Comparison of ENCODE assay signal across 7 cellular contexts in genomic region chr3:143110371-143110770, GRCh38. TPM values are rescaled to one million over a fixed set of nuclear protein-coding genes. Genes with fewer than 3 reads are reported as not detected.
"Had no signal": no experiment of that assay in that cellular context is flagged by ENCODE, and none has a peak within 500 bp of the region (broad histone marks: within the 10 kb centered on the region; RNA-seq: fewer than 3 reads in every experiment).

No MANE protein-coding gene starts in this region.

- FAIRE-seq: HepG2, HTR-8/SVneo had no signal

- ATAC-seq: HepG2 had no signal

- H3K27ac ChIP-seq: HL-60 had no signal

- DNase-seq: IMR-90, KBM-7, KG1 had no signal

RNA-seq across cellular contexts. Expression of gene CHST2, which starts 9.2 kb away (rescaled TPM):
- total RNA-seq: HepG2, HT-29 had no signal
- polyA plus RNA-seq: HepG2 had no signal
